11 cellular contexts compared by ENCODE assay signal in genomic region chr14:103696466-103697071, GRCh38. TPM values are rescaled to one million over a fixed set of nuclear protein-coding genes. Genes with fewer than 3 reads are reported as not detected.
DNase-seq lines count a peak whose midpoint lies in the region; ATAC-seq and TF ChIP-seq lines count a peak whose summit lies in the region.
"Had no signal": no experiment of that assay in that cellular context is flagged by ENCODE, and none has a peak within 500 bp of the region (broad histone marks: within the 10 kb centered on the region; RNA-seq: fewer than 3 reads in every experiment).

No MANE protein-coding gene starts in this region.

- H3K36me3 ChIP-seq in Karpas-422 (ENCODE audit: insufficient read depth, low read length), result peaks cover 27% of the 10 kb centered on the region
- H3K36me3 ChIP-seq in endodermal cell (ENCODE audit: control insufficient read depth, insufficient read depth, low read length), result peaks cover 85% of the 10 kb centered on the region
- peaks cover 11% of the 10 kb centered on the region for H3K36me3 ChIP-seq in MG63

- no peak for TF ChIP-seq CTCF in AG04450 (IDR thresholded peaks at IDR 0.05; ENCODE audit: low read depth, low read length)
- TF ChIP-seq CTCF in endodermal cell (conservative IDR thresholded peaks at IDR 0.05), result no peak

- H3K9me2 ChIP-seq in Karpas-422 (replicated peaks; ENCODE audit: insufficient read depth, low read length), result no peaks in the 10 kb centered on the region

- CTCF ChIA-PET in AG04450 (lab: Charles Lee), result no interaction called here

- no peaks in the 10 kb centered on the region for H3K9me3 Mint-ChIP-seq in endodermal cell
- H3K9me3 Mint-ChIP-seq in naive thymus-derived CD8-positive, alpha-beta T cell, result no peaks in the 10 kb centered on the region
- H3K9me3 Mint-ChIP-seq: activated T-helper 1 cell treated with anti-CD3 and anti-CD28 coated beads, Interleukin-12 subunit alpha, Interleukin-12 subunit beta, Interleukin-2, Interleukin-4 antibody, amounts not matched to agents 30 ng/mL and 10 ng/mL and 1 ng/mL, durations not matched to agents 14 hours and 24 hours and 36 hours had no signal

- H3K4me1 ChIP-seq in Karpas-422 (ENCODE audit: low read length), result peaks cover 88% of the 10 kb centered on the region
- H3K4me1 ChIP-seq in endodermal cell (ENCODE audit: control insufficient read depth, insufficient read depth, low read length), result no peaks in the 10 kb centered on the region

- H4K20me1 ChIP-seq in Karpas-422 (ENCODE audit: insufficient read depth, low read depth, low read length), result peaks cover 17% of the 10 kb centered on the region; the same call in 1 of the 2 replicates

- H3K4me3 ChIP-seq in AG04450 (ENCODE audit: low read depth, low read length), result no peak overlapping the region
- no peak overlapping the region for H3K4me3 ChIP-seq in Karpas-422 (ENCODE audit: low read length)
- no peak overlapping the region for H3K4me3 ChIP-seq in endodermal cell (ENCODE audit: low read length)
- no peak overlapping the region for H3K4me3 ChIP-seq in MG63

- POLR2A ChIA-PET in AG04450 (lab: Yijun Ruan, JAX), result interaction anchor here (0.7 to 1.5 kb wide), 4 partner anchors 19 to 66 kb away, joined by 3 to 7 read pairs (median 4); partner anchors contain the start of genes XRCC3 and ZFYVE21
- POLR2A ChIA-PET in naive thymus-derived CD8-positive, alpha-beta T cell (lab: Charles Lee), result interaction anchor here (0.6 kb wide), 2 partner anchors 18 to 22 kb away, joined by 3 to 7 read pairs; no protein-coding TSS in a partner anchor

- H3K27me3 Mint-ChIP-seq in endodermal cell (ENCODE audit: insufficient read depth), result no peaks in the 10 kb centered on the region
- H3K27me3 Mint-ChIP-seq in naive thymus-derived CD8-positive, alpha-beta T cell, result no peaks in the 10 kb centered on the region

- H3K27ac Mint-ChIP-seq in endodermal cell, result peak overlapping the region; percentile 48
- peak overlapping the region in 6 of 10 donors; percentile 15 to 73 (median 54) for H3K27ac Mint-ChIP-seq in naive thymus-derived CD8-positive, alpha-beta T cell
- H3K27ac Mint-ChIP-seq: activated T-helper 1 cell treated with anti-CD3 and anti-CD28 coated beads, Interleukin-12 subunit alpha, Interleukin-12 subunit beta, Interleukin-2, Interleukin-4 antibody, amounts not matched to agents 30 ng/mL and 10 ng/mL and 1 ng/mL, durations not matched to agents 14 hours and 24 hours and 36 hours had no signal

- H3K36me3 Mint-ChIP-seq in endodermal cell (ENCODE audit: low read depth), result peaks cover 34% of the 10 kb centered on the region
- peaks cover 0 to 34% (median 0%) of the 10 kb centered on the region in 3 donors for H3K36me3 Mint-ChIP-seq in naive thymus-derived CD8-positive, alpha-beta T cell

- no peak overlapping the region for H3K4me3 Mint-ChIP-seq in endodermal cell
- H3K4me3 Mint-ChIP-seq in naive thymus-derived CD8-positive, alpha-beta T cell, result no peak overlapping the region
- H3K4me3 Mint-ChIP-seq: activated T-helper 1 cell treated with anti-CD3 and anti-CD28 coated beads, Interleukin-12 subunit alpha, Interleukin-12 subunit beta, Interleukin-2, Interleukin-4 antibody, amounts not matched to agents 30 ng/mL and 10 ng/mL and 1 ng/mL, durations not matched to agents 14 hours and 24 hours and 36 hours had no signal

- peaks cover 17% of the 10 kb centered on the region for H3K79me2 ChIP-seq in Karpas-422 (ENCODE audit: low read length)

- H3K9me3 ChIP-seq in AG04450 (ENCODE audit: control insufficient read depth, insufficient read depth, low read length) (no peaks in the 10 kb centered on the region), Karpas-422 (ENCODE audit: low read length) (no peaks in the 10 kb centered on the region), endodermal cell (ENCODE audit: control insufficient read depth, low read length) (no peaks in the 10 kb centered on the region), MG63 (no peaks in the 10 kb centered on the region)

- H3K9ac ChIP-seq in Karpas-422 (ENCODE audit: low read length) (no peak overlapping the region), endodermal cell (ENCODE audit: extremely low read depth, low read length, poor library complexity, severe bottlenecking) (no peak overlapping the region)

- DNase-seq in AG04450 (ENCODE audit: low read depth, low spot score) (peak; percentile 73), Karpas-422 (no peak), endodermal cell (no peak), NCI-H1694 (lab: John Stamatoyannopoulos, UW) (no peak), HT-29 (ENCODE audit: low spot score) (no peak), MG63 (no peak), midbrain (lab: John Stamatoyannopoulos, UW) (no peak)
- peak in 1 of 10 donors; percentile 50 for DNase-seq in naive thymus-derived CD8-positive, alpha-beta T cell
- DNase-seq: DMS153, NCI-H2081 treated with DMSO at 0.1 percent for 48 hours had no signal

- WGBS in endodermal cell (ENCODE audit: insufficient coverage in 1 of 2, insufficient read length in 1 of 2), 2 experiments, result 83 to 86% methylated on average over 15 to 16 of the region's 17 CpGs

- H3K27me3 ChIP-seq in AG04450 (ENCODE audit: control insufficient read depth, insufficient read depth, low read length) (no peaks in the 10 kb centered on the region), Karpas-422 (ENCODE audit: low read length) (no peaks in the 10 kb centered on the region), endodermal cell (ENCODE audit: control insufficient read depth, insufficient read depth, low read length, poor library complexity, severe bottlenecking) (no peaks in the 10 kb centered on the region), MG63 (no peaks in the 10 kb centered on the region)

- no peak overlapping the region for H3K4me2 ChIP-seq in Karpas-422 (ENCODE audit: low read depth, low read length, poor library complexity, severe bottlenecking)

- H3K4me1 Mint-ChIP-seq in endodermal cell, result peaks cover 2% of the 10 kb centered on the region
- peaks cover 5 to 23% (median 8%) of the 10 kb centered on the region in 4 donors for H3K4me1 Mint-ChIP-seq in naive thymus-derived CD8-positive, alpha-beta T cell

- no peak for ATAC-seq in naive thymus-derived CD8-positive, alpha-beta T cell

- H2AFZ ChIP-seq in Karpas-422 (ENCODE audit: low read length), result no peak overlapping the region

- H3K27ac ChIP-seq in AG04450 (ENCODE audit: low read depth, low read length), result peak overlapping the region; percentile 90
- H3K27ac ChIP-seq in Karpas-422 (ENCODE audit: low read length), result peak overlapping the region; percentile 77
- peak overlapping the region; percentile 34 for H3K27ac ChIP-seq in endodermal cell (ENCODE audit: low read depth, low read length)

RNA-seq across cellular contexts. Expression of gene XRCC3, which starts 18.7 kb away (rescaled TPM):
- 4.3 and 4.8 TPM in 2 replicates for polyA plus RNA-seq in AG04450 (2011; rRNA removed)
- 2.8 and 3.2 TPM in 2 replicates for polyA minus RNA-seq in AG04450 (2011; rRNA and poly(A)+ RNA removed)
- total RNA-seq in Karpas-422 (2014; rRNA removed; shearing (Covaris generic); ENCODE audit: low replicate concordance), result 36.7 and 70.5 TPM in 2 replicates
- total RNA-seq in endodermal cell, result 10 to 100 TPM; 39.2 to 42.6 TPM
- 22.5 TPM for polyA plus RNA-seq in endodermal cell (2013, experiment 1 of 2)
- polyA plus RNA-seq in endodermal cell (2013, experiment 2 of 2), result 24.3 TPM
- 10 to 100 TPM; 13.8 to 14.1 TPM for total RNA-seq in naive thymus-derived CD8-positive, alpha-beta T cell
- 1 to 10 TPM; 2.1 to 3.6 (median 3.2) TPM for polyA plus RNA-seq in naive thymus-derived CD8-positive, alpha-beta T cell
- 84.5 and 86.3 TPM in 2 replicates for total RNA-seq in HT-29 (2014; rRNA removed; shearing (Covaris generic))
- total RNA-seq in MG63 (2014; rRNA removed; shearing (Covaris generic); ENCODE audit: low replicate concordance), result 31.5 and 58.1 TPM in 2 replicates

RNA-seq across cellular contexts. Expression of gene ZFYVE21, which starts 19.0 kb away (rescaled TPM):
- 77.5 and 78.6 TPM in 2 replicates for polyA plus RNA-seq in AG04450 (2011; rRNA removed)
- polyA minus RNA-seq in AG04450 (2011; rRNA and poly(A)+ RNA removed), result 26.4 and 30.1 TPM in 2 replicates
- 28.4 and 29.7 TPM in 2 replicates for total RNA-seq in Karpas-422 (2014; rRNA removed; shearing (Covaris generic); ENCODE audit: low replicate concordance)
- 10 to 100 TPM; 42.5 to 55.6 TPM for total RNA-seq in endodermal cell
- polyA plus RNA-seq in endodermal cell (2013, experiment 1 of 2), result 42.1 TPM
- 40.3 TPM for polyA plus RNA-seq in endodermal cell (2013, experiment 2 of 2)
- total RNA-seq in naive thymus-derived CD8-positive, alpha-beta T cell, result 10 to 100 TPM; 13.5 to 16.9 TPM
- 1 to 10 TPM; 7.7 to 8.7 (median 8.1) TPM for polyA plus RNA-seq in naive thymus-derived CD8-positive, alpha-beta T cell
- 37.6 and 40.0 TPM in 2 replicates for total RNA-seq in HT-29 (2014; rRNA removed; shearing (Covaris generic))
- total RNA-seq in MG63 (2014; rRNA removed; shearing (Covaris generic); ENCODE audit: low replicate concordance), result 23.6 and 30.1 TPM in 2 replicates

Comparison
In these comparisons a context has a peak if more than half of its experiments do, and no peak if none do; other contexts are left out.
1. H3K27ac ChIP-seq: peak in every context shown above with its lines; median percentile 90 in AG04450; 77 in Karpas-422; 34 in endodermal cell.